ENCODE assay signal across 1 cellular context in the genomic region with DNA sequence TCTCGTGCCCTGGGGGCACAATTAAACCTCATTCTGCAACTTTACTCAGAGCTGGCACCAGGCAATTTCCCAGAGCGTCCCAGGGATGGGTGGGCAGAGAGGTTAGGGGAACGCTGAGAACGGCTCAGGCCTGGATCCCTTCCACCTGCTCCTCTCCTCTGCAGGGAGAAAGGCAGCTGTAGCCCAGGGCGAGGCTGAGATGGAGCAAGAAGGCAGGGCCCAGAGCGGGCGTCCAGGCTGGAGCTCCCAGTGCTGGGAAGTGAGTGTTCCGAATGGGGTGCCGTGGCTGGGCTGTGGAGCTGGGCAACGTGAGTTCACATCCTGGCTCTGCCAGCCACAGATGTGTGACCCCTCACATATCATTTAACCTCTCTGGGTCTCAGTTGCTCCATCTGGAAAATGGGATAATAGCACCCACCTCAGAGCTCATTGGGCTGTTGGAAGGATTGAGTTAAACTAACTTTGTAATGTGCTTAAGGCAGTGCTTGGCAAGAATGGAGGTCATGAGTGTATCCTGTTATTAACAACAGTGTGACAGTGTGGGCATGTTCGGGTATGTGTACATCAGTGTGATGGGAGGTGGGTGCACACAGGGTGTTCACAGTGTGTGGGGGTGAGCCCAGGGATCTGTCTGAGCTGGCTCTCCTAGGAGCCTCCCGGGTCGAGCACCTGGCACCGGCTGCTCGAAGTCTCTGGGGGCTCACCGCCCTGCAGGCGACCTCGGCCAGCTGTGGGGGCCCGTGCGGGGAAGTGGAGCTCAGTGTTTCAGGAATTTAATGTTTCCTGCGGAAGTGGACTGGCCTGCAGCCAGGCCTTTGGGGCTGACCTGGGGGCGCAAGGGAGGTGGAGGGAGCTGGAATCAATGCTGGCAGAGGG.
TF ChIP-seq lines count a peak whose summit lies in the region.

No MANE protein-coding gene starts in this region.

TF ChIP-seq in GM23338, 12 proteins besides CTCF, POLR2A, EP300 and RAD21 (continued from another document):
- TF ChIP-seq, protein P1, sequence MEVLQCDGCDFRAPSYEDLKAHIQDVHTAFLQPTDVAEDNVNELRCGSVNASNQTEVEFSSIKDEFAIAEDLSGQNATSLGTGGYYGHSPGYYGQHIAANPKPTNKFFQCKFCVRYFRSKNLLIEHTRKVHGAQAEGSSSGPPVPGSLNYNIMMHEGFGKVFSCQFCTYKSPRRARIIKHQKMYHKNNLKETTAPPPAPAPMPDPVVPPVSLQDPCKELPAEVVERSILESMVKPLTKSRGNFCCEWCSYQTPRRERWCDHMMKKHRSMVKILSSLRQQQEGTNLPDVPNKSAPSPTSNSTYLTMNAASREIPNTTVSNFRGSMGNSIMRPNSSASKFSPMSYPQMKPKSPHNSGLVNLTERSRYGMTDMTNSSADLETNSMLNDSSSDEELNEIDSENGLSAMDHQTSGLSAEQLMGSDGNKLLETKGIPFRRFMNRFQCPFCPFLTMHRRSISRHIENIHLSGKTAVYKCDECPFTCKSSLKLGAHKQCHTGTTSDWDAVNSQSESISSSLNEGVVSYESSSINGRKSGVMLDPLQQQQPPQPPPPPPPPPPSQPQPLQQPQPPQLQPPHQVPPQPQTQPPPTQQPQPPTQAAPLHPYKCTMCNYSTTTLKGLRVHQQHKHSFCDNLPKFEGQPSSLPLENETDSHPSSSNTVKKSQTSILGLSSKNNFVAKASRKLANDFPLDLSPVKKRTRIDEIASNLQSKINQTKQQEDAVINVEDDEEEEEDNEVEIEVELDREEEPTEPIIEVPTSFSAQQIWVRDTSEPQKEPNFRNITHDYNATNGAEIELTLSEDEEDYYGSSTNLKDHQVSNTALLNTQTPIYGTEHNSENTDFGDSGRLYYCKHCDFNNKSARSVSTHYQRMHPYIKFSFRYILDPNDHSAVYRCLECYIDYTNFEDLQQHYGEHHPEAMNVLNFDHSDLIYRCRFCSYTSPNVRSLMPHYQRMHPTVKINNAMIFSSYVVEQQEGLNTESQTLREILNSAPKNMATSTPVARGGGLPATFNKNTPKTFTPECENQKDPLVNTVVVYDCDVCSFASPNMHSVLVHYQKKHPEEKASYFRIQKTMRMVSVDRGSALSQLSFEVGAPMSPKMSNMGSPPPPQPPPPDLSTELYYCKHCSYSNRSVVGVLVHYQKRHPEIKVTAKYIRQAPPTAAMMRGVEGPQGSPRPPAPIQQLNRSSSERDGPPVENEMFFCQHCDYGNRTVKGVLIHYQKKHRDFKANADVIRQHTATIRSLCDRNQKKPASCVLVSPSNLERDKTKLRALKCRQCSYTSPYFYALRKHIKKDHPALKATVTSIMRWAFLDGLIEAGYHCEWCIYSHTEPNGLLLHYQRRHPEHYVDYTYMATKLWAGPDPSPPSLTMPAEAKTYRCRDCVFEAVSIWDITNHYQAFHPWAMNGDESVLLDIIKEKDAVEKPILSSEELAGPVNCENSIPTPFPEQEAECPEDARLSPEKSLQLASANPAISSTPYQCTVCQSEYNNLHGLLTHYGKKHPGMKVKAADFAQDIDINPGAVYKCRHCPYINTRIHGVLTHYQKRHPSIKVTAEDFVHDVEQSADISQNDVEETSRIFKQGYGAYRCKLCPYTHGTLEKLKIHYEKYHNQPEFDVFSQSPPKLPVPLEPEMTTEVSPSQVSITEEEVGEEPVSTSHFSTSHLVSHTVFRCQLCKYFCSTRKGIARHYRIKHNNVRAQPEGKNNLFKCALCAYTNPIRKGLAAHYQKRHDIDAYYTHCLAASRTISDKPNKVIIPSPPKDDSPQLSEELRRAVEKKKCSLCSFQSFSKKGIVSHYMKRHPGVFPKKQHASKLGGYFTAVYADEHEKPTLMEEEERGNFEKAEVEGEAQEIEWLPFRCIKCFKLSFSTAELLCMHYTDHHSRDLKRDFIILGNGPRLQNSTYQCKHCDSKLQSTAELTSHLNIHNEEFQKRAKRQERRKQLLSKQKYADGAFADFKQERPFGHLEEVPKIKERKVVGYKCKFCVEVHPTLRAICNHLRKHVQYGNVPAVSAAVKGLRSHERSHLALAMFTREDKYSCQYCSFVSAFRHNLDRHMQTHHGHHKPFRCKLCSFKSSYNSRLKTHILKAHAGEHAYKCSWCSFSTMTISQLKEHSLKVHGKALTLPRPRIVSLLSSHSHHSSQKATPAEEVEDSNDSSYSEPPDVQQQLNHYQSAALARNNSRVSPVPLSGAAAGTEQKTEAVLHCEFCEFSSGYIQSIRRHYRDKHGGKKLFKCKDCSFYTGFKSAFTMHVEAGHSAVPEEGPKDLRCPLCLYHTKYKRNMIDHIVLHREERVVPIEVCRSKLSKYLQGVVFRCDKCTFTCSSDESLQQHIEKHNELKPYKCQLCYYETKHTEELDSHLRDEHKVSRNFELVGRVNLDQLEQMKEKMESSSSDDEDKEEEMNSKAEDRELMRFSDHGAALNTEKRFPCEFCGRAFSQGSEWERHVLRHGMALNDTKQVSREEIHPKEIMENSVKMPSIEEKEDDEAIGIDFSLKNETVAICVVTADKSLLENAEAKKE (CRISPR knock-in tag; IDR thresholded peaks at IDR 0.05): no peak
- no peak for TF ChIP-seq ZNF114 (CRISPR knock-in tag; IDR thresholded peaks at IDR 0.05)
- no peak for TF ChIP-seq NANOG (IDR thresholded peaks at IDR 0.05; ENCODE audit: borderline replicate concordance)
- no peak for TF ChIP-seq EZH2 (IDR thresholded peaks at IDR 0.05; ENCODE audit: low read depth, unreplicated experiment)
TF ChIP-seq in GM23338: peak in this region for 0.
